Comparison of ENCODE assay signal across 25 cellular contexts in genomic region chr7:20320786-20321185, GRCh38. TPM values are rescaled to one million over a fixed set of nuclear protein-coding genes. Genes with fewer than 3 reads are reported as not detected.
A peak's percentile ranks its signal among the peaks of the same experiment; 100 is the strongest.
DNase-seq lines count a peak whose midpoint lies in the region; ATAC-seq, FAIRE-seq and TF ChIP-seq lines count a peak whose summit lies in the region.
"Had no signal": no experiment of that assay in that cellular context is flagged by ENCODE, and none has a peak within 500 bp of the region (broad histone marks: within the 10 kb centered on the region; RNA-seq: fewer than 3 reads in every experiment).

No MANE protein-coding gene starts in this region.

- H3K4me1 ChIP-seq in astrocyte (ENCODE audit: insufficient read depth, low read length) = no peaks in the 10 kb centered on the region
- H3K4me1 ChIP-seq in transverse colon = no peaks in the 10 kb centered on the region
- H3K4me1 ChIP-seq: BE2C had no signal

- H3K27me3 ChIP-seq in astrocyte (ENCODE audit: insufficient read depth, low read length) (no peaks in the 10 kb centered on the region), transverse colon (no peaks in the 10 kb centered on the region)
- H3K27me3 ChIP-seq: BE2C, BLaER1 had no signal

- no peak overlapping the region for H2AFZ ChIP-seq in astrocyte (ENCODE audit: low read depth, low read length)

- 85 to 92% methylated on average over 6 to 7 of the region's 7 CpGs for WGBS in transverse colon (ENCODE audit: low coverage in 1 of 2), 2 donors

- in situ Hi-C loops in transverse colon (cut with MboI; ENCODE audit: low pct_ligation_motif_present in 1 of 4, low pct_unique_long_range_greater_than_20kb in 1 of 4, low sequenced_read_pairs in 3 of 4) = loop anchor here in 3 of 4 donors (25.0 kb wide), 3 partner anchors 158 to 608 kb away; partner anchors contain the start of gene POLR1F (in 1 of the 3)

- H3K79me2 ChIP-seq in astrocyte (ENCODE audit: insufficient read depth, low read length) = no peaks in the 10 kb centered on the region

- no peak for FAIRE-seq in astrocyte (lab: Jason Lieb, UNC)
- FAIRE-seq: A204.1, GM12878, GM12892 had no signal

- peaks cover 13% of the 10 kb centered on the region for H3K4me1 Mint-ChIP-seq in astrocyte (ENCODE audit: low read depth, unreplicated experiment)
- H3K4me1 Mint-ChIP-seq in neural crest cell = peaks cover 13% of the 10 kb centered on the region
- H3K4me1 Mint-ChIP-seq: CD14-positive monocyte; CD4-positive, alpha-beta memory T cell; CD8-positive, alpha-beta memory T cell had no signal

- no peak for TF ChIP-seq EP300 in transverse colon (IDR thresholded peaks at IDR 0.05; ENCODE audit: low read depth)

- H3K27me3 Mint-ChIP-seq in astrocyte (ENCODE audit: low read depth, unreplicated experiment) (no peaks in the 10 kb centered on the region), neural crest cell (ENCODE audit: low read depth) (no peaks in the 10 kb centered on the region)
- H3K27me3 Mint-ChIP-seq: CD4-positive, CD25-positive, alpha-beta regulatory T cell; CD8-positive, alpha-beta memory T cell had no signal

- no peaks in the 10 kb centered on the region for H4K20me1 ChIP-seq in astrocyte (ENCODE audit: insufficient read depth, low read length)
- H4K20me1 ChIP-seq: BLaER1 had no signal

- no peaks in the 10 kb centered on the region for H3K9me3 ChIP-seq in astrocyte (ENCODE audit: insufficient read depth, low read depth, low read length)
- no peaks in the 10 kb centered on the region for H3K9me3 ChIP-seq in transverse colon
- H3K9me3 ChIP-seq: BE2C, BLaER1 had no signal

- H3K36me3 Mint-ChIP-seq in astrocyte (ENCODE audit: low read depth, unreplicated experiment) (no peaks in the 10 kb centered on the region), neural crest cell (ENCODE audit: low read depth) (no peaks in the 10 kb centered on the region)
- H3K36me3 Mint-ChIP-seq: CD14-positive monocyte; CD4-positive, alpha-beta memory T cell; CD4-positive, CD25-positive, alpha-beta regulatory T cell; CD8-positive, alpha-beta memory T cell had no signal

- no peak for ATAC-seq in HG03108 (IDR thresholded peaks at IDR 0.05; ENCODE audit: unreplicated experiment)
- ATAC-seq: GM12878 had no signal

- H3K27ac ChIP-seq in astrocyte (ENCODE audit: low read depth, low read length) (no peak overlapping the region), transverse colon (no peak overlapping the region)
- H3K27ac ChIP-seq: BLaER1 had no signal

- no peaks in the 10 kb centered on the region for H3K9me3 Mint-ChIP-seq in astrocyte (ENCODE audit: unreplicated experiment)
- no peaks in the 10 kb centered on the region for H3K9me3 Mint-ChIP-seq in neural crest cell
- H3K9me3 Mint-ChIP-seq: CD14-positive monocyte had no signal

- no peak overlapping the region for H3K4me2 ChIP-seq in astrocyte (ENCODE audit: low read length)
- H3K4me2 ChIP-seq: BLaER1 had no signal

- H3K4me3 ChIP-seq in astrocyte (ENCODE audit: insufficient read depth, low read depth, low read length) = no peak overlapping the region
- no peak overlapping the region for H3K4me3 ChIP-seq in transverse colon
- H3K4me3 ChIP-seq: BLaER1, GM12878 had no signal

- H3K27ac Mint-ChIP-seq in astrocyte (ENCODE audit: unreplicated experiment) (peak overlapping the region; percentile 5), neural crest cell (ENCODE audit: unreplicated experiment) (peak overlapping the region; percentile 46)
- H3K27ac Mint-ChIP-seq: CD14-positive monocyte; CD4-positive, alpha-beta memory T cell; CD4-positive, CD25-positive, alpha-beta regulatory T cell; CD8-positive, alpha-beta memory T cell had no signal

- no peak overlapping the region for H3K9ac ChIP-seq in astrocyte (ENCODE audit: low read length)
- H3K9ac ChIP-seq: BLaER1 had no signal

- no peak overlapping the region for H3K4me3 Mint-ChIP-seq in astrocyte (ENCODE audit: unreplicated experiment)
- no peak overlapping the region for H3K4me3 Mint-ChIP-seq in neural crest cell
- H3K4me3 Mint-ChIP-seq: CD14-positive monocyte; CD4-positive, alpha-beta memory T cell; CD8-positive, alpha-beta memory T cell had no signal

- intact Hi-C loops in transverse colon (cut with DNase I; ENCODE audit: low total_unique reads) = no loop called here

- no peak for DNase-seq in astrocyte (ENCODE audit: low read depth)
- no peak for DNase-seq in neural crest cell (ENCODE audit: low read depth, low spot score)
- no peak for DNase-seq in transverse colon
- no peak for DNase-seq in SKM-1 (lab: John Stamatoyannopoulos, UW; ENCODE audit: unreplicated experiment)
- DNase-seq: 8988T; ACHN; BE2C; C1 segment of cervical spinal cord; CD4-positive, alpha-beta memory T cell; CD4-positive, CD25-positive, alpha-beta regulatory T cell; CD8-positive, alpha-beta memory T cell; COR-L47; DMS 273 treated with DMSO at 0.1 percent for 48 hours; DMS153; DMS79; DND-41; EL; GDM1 had no signal

- TF ChIP-seq POLR2A in transverse colon (IDR thresholded peaks at IDR 0.05) = no peak

- TF ChIP-seq CTCF in astrocyte (IDR thresholded peaks at IDR 0.05; ENCODE audit: insufficient read depth, low read depth, low read length) (no peak), neural crest cell (conservative IDR thresholded peaks at IDR 0.05) (no peak), transverse colon (IDR thresholded peaks at IDR 0.05) (no peak)

- H3K36me3 ChIP-seq in astrocyte (ENCODE audit: insufficient read depth, low read length) (no peaks in the 10 kb centered on the region), transverse colon (no peaks in the 10 kb centered on the region)
- H3K36me3 ChIP-seq: BE2C, BLaER1 had no signal

RNA-seq across cellular contexts. Expression of gene ITGB8, which starts 9.9 kb away (rescaled TPM):
- total RNA-seq in astrocyte (10.8 and 11.1 TPM in 2 replicates), neural crest cell (18.2 and 19.9 TPM in 2 replicates), transverse colon (10 to 100 TPM in 1 of 4 donors, 1 to 10 TPM in 3; 3.0 to 14.0 (median 8.6) TPM)
- total RNA-seq: G401 had no signal
